10 cellular contexts compared by ENCODE assay signal in the genomic region with DNA sequence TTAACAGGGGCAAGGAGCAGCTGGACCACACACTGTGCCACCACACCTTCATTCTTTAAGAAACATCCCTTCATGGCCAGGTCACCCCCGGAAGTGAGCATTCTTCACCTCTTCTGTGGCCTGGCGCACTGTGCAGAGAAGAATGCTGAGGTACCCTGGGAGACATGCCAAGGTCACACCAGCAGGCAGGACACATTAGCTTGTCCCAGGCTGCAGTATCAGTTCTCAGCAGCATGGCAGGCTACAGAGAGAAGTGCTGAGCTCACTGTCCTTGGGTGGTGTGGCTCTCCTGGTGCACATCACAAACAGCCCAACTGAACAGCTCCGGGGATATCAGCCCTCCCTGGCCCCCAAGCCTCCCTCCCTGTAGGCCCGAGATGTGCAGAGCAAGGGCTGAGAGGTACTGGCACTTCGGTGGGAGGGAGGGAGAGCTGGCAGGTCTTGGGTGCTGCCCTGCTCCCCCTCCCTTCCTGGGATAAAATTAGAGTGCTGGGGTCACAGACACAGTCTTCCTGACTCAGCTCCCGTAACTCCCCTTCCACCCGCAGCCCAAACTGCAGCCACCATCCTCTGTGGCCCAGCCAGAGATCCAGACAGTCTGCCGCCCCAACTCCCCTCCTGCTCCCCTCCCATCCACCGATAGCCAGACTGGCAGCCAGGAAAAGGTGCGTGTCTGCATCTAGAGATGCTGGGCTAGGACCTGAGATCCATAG. TPM values are rescaled to one million over a fixed set of nuclear protein-coding genes. Genes with fewer than 3 reads are reported as not detected.
DNase-seq lines count a peak whose midpoint lies in the region; ATAC-seq, FAIRE-seq and TF ChIP-seq lines count a peak whose summit lies in the region.
"Had no signal": no experiment of that assay in that cellular context is flagged by ENCODE, and none has a peak within 500 bp of the region (broad histone marks: within the 10 kb centered on the region; RNA-seq: fewer than 3 reads in every experiment).

No MANE protein-coding gene starts in this region.

- peak overlapping the region; percentile 83 for H2AK5ac ChIP-seq in mesenchymal stem cell (ENCODE audit: low read length, severe bottlenecking)

- H3K9me3 Mint-ChIP-seq in activated naive CD8-positive, alpha-beta T cell (ENCODE audit: low read depth): no peaks in the 10 kb centered on the region

- in situ Hi-C loops in ACHN (cut with HindIII; ENCODE audit: low pct_ligation_motif_present, low pct_unique_long_range_greater_than_20kb, low sequenced_read_pairs) (no loop called here), KBM-7 (cut with MboI; ENCODE audit: low pct_unique_long_range_greater_than_20kb, low sequenced_read_pairs) (no loop called here)

- H3K9me3 ChIP-seq in mesenchymal stem cell (ENCODE audit: control insufficient read depth, low read length): no peaks in the 10 kb centered on the region

- H3K27me3 ChIP-seq in mesenchymal stem cell (ENCODE audit: control insufficient read depth in 1 of 2, insufficient read depth in 1 of 2, low read length in 2 of 2): no peaks in the 10 kb centered on the region

- no peak overlapping the region for H4K91ac ChIP-seq in mesenchymal stem cell (ENCODE audit: low read length)

- H2BK15ac ChIP-seq in mesenchymal stem cell (ENCODE audit: low read depth, poor library complexity, severe bottlenecking): no peak overlapping the region

- no peak for FAIRE-seq in H54 (lab: Jason Lieb, UNC)
- FAIRE-seq: colon had no signal

- no peak overlapping the region for H3K4me2 ChIP-seq in mesenchymal stem cell (ENCODE audit: low read length, poor library complexity, severe bottlenecking)

- H4K8ac ChIP-seq in mesenchymal stem cell (ENCODE audit: low read length): no peak overlapping the region

- WGBS in mesenchymal stem cell: 84% methylated on average over 9 of the region's 10 CpGs

- peaks cover 32% of the 10 kb centered on the region for H3K4me1 Mint-ChIP-seq in activated naive CD8-positive, alpha-beta T cell (ENCODE audit: low read depth)

- peak overlapping the region; percentile 51 for H3K4me3 Mint-ChIP-seq in activated naive CD8-positive, alpha-beta T cell

- DNase-seq in ACHN (peak; percentile 34), H54 (ENCODE audit: insufficient read length, low spot score) (peak; percentile 38), mesenchymal stem cell (no peak), pons (ENCODE audit: low spot score) (no peak), KBM-7 (no peak), NCI-H748 (lab: John Stamatoyannopoulos, UW; ENCODE audit: unreplicated experiment) (no peak)
- DNase-seq: DMS153 had no signal

- H3K27ac Mint-ChIP-seq in activated naive CD8-positive, alpha-beta T cell: peak overlapping the region; percentile 85

- peaks cover 92% of the 10 kb centered on the region for H3K4me1 ChIP-seq in mesenchymal stem cell (ENCODE audit: control insufficient read depth, insufficient read depth, low read depth, low read length)

- H3K14ac ChIP-seq in mesenchymal stem cell (ENCODE audit: low read length in 2 of 2): peak overlapping the region in 1 of 2 experiments; percentile 7

- H3K23ac ChIP-seq in mesenchymal stem cell (ENCODE audit: low read length in 2 of 2): peak overlapping the region in 1 of 2 experiments; percentile 42

- TF ChIP-seq POLR2A in H54 (IDR thresholded peaks at IDR 0.05; ENCODE audit: low read depth, low read length): no peak

- H3K79me1 ChIP-seq in mesenchymal stem cell (replicated peaks; ENCODE audit: low read length, poor library complexity, severe bottlenecking): peaks cover 3% of the 10 kb centered on the region

- peak overlapping the region; percentile 51 for H3K27ac ChIP-seq in mesenchymal stem cell (ENCODE audit: low read length, poor library complexity, severe bottlenecking)

- no peak overlapping the region for H3K4ac ChIP-seq in mesenchymal stem cell (ENCODE audit: low read depth in 1 of 2, low read length in 2 of 2)

- no peak overlapping the region for H2BK5ac ChIP-seq in mesenchymal stem cell (ENCODE audit: low read depth, low read length, poor library complexity, severe bottlenecking)

- H3K9ac ChIP-seq in mesenchymal stem cell (ENCODE audit: low read length): peak overlapping the region; percentile 47

- ATAC-seq in GM21390 (IDR thresholded peaks at IDR 0.05; ENCODE audit: unreplicated experiment): no peak

- peak overlapping the region in 1 of 2 experiments; percentile 28 for H3K18ac ChIP-seq in mesenchymal stem cell (ENCODE audit: low read depth in 1 of 2, low read length in 2 of 2)

- H2BK12ac ChIP-seq in mesenchymal stem cell (ENCODE audit: low read length in 2 of 2): peak overlapping the region in 1 of 2 experiments; percentile 15

- H3K4me3 ChIP-seq in mesenchymal stem cell (ENCODE audit: insufficient read depth in 1 of 2, low read depth in 1 of 2, low read length in 2 of 2): no peak overlapping the region

- no peak overlapping the region for H2BK120ac ChIP-seq in mesenchymal stem cell (ENCODE audit: low read depth, low read length)

- peaks cover 6% of the 10 kb centered on the region for H3K36me3 Mint-ChIP-seq in activated naive CD8-positive, alpha-beta T cell

- H3K27me3 Mint-ChIP-seq in activated naive CD8-positive, alpha-beta T cell: no peaks in the 10 kb centered on the region

- no peak overlapping the region for H2AFZ ChIP-seq in mesenchymal stem cell (ENCODE audit: low read depth, low read length)

- peaks cover 14 to 39% of the 10 kb centered on the region in 2 experiments for H3K36me3 ChIP-seq in mesenchymal stem cell (ENCODE audit: control insufficient read depth in 1 of 2, insufficient read depth in 2 of 2, low read depth in 1 of 2, low read length in 2 of 2)

RNA-seq across cellular contexts. Expression of a gene that starts 13.4 kb away (rescaled TPM):
- polyA plus RNA-seq in mesenchymal stem cell (2013, experiment 1 of 2): 0.94 TPM
- polyA plus RNA-seq in mesenchymal stem cell (2013, experiment 2 of 2): 1.1 TPM

RNA-seq across cellular contexts. Expression of a gene that starts 40.6 kb away (rescaled TPM):
- 26.3 TPM for polyA plus RNA-seq in mesenchymal stem cell (2013, experiment 1 of 2)
- 25.3 TPM for polyA plus RNA-seq in mesenchymal stem cell (2013, experiment 2 of 2)

RNA-seq across cellular contexts. Expression of a gene that starts 52.9 kb away (rescaled TPM):
- 0.08 TPM for polyA plus RNA-seq in mesenchymal stem cell (2013, experiment 1 of 2)
- 0.07 TPM for polyA plus RNA-seq in mesenchymal stem cell (2013, experiment 2 of 2)

Comparison
In these comparisons a context has a peak if more than half of its experiments do, and no peak if none do; other contexts are left out.
1. DNase-seq: peak in ACHN (single experiment) and H54 (single experiment); none in mesenchymal stem cell (single experiment), pons (single experiment), KBM-7 (single experiment) and NCI-H748 (single experiment).